ENCODE assay signal across 8 cellular contexts in genomic region chr14:73472182-73473114, GRCh38. TPM values are rescaled to one million over a fixed set of nuclear protein-coding genes. Genes with fewer than 3 reads are reported as not detected.
DNase-seq lines count a peak whose midpoint lies in the region; ATAC-seq and TF ChIP-seq lines count a peak whose summit lies in the region.

No MANE protein-coding gene starts in this region.

- H4K20me1 ChIP-seq in GM23338 (replicated peaks; ENCODE audit: insufficient read depth): no peaks in the 10 kb centered on the region

- H3K27me3 ChIP-seq in CD4-positive, alpha-beta memory T cell (ENCODE audit: insufficient read depth, low read length): no peaks in the 10 kb centered on the region
- no peaks in the 10 kb centered on the region for H3K27me3 ChIP-seq in GM23338 (ENCODE audit: insufficient read depth)
- H3K27me3 ChIP-seq in cardiac muscle cell: no peaks in the 10 kb centered on the region

- H3F3A ChIP-seq in GM23338 (replicated peaks; ENCODE audit: low read depth): no peaks in the 10 kb centered on the region

- peak; percentile 87 for ATAC-seq in GM23338
- no peak for ATAC-seq in GM18868 (IDR thresholded peaks at IDR 0.05; ENCODE audit: unreplicated experiment)

- H3K36me3 ChIP-seq in CD4-positive, alpha-beta memory T cell (ENCODE audit: insufficient read depth, low read length): no peaks in the 10 kb centered on the region
- H3K36me3 ChIP-seq in GM23338 (ENCODE audit: insufficient read depth) (no peaks in the 10 kb centered on the region), cardiac muscle cell (no peaks in the 10 kb centered on the region)

- peaks cover 5% of the 10 kb centered on the region for H3K4me1 ChIP-seq in CD4-positive, alpha-beta memory T cell (ENCODE audit: insufficient read depth, low read length)
- H3K4me1 ChIP-seq in GM23338 (ENCODE audit: insufficient read depth) (no peaks in the 10 kb centered on the region), cardiac muscle cell (ENCODE audit: low read depth) (peaks cover 11% of the 10 kb centered on the region)

- H3K27ac ChIP-seq in CD4-positive, alpha-beta memory T cell (ENCODE audit: low read depth, low read length): no peak overlapping the region
- H3K27ac ChIP-seq in GM23338 (ENCODE audit: low read depth) (no peak overlapping the region), cardiac muscle cell (no peak overlapping the region)

- H2AFZ ChIP-seq in GM23338: no peak overlapping the region

- no peaks in the 10 kb centered on the region for H3K9me2 ChIP-seq in GM23338 (ENCODE audit: insufficient read depth)

- no peaks in the 10 kb centered on the region for H3K9me3 Mint-ChIP-seq in CD4-positive, alpha-beta memory T cell
- H3K9me3 Mint-ChIP-seq in GM23338: no peaks in the 10 kb centered on the region

- CTCF ChIA-PET in CD4-positive, alpha-beta memory T cell (lab: Charles Lee; ENCODE audit: partially characterized antibody): interaction anchor here (0.7 to 8.1 kb wide), 26 partner anchors 8 to 956 kb away, joined by 3 to 147 read pairs (median 4); partner anchors contain the start of genes NUMB and RIOX1

- no peaks in the 10 kb centered on the region for H3K27me3 Mint-ChIP-seq in CD4-positive, alpha-beta memory T cell
- H3K27me3 Mint-ChIP-seq in GM23338 (ENCODE audit: insufficient read depth, low read depth, poor library complexity): peaks cover 5% of the 10 kb centered on the region

- intact Hi-C loops in CD4-positive, alpha-beta memory T cell (cut with micrococcal nuclease): loop anchor here (1.0 to 5.0 kb wide), 2 partner anchors 299 to 955 kb away; no protein-coding TSS in a partner anchor
- intact Hi-C loops in posterior vena cava (cut with DNase I): loop anchor here in 1 of 2 donors (10.0 kb wide), 1 partner anchor 178 kb away; no protein-coding TSS in a partner anchor

- POLR2A ChIA-PET in CD4-positive, alpha-beta memory T cell (lab: Charles Lee; ENCODE audit: partially characterized antibody): interaction anchor here (0.6 to 1.4 kb wide), 9 partner anchors 10 to 299 kb away, joined by 3 to 7 read pairs (median 3); partner anchors contain the start of genes ACOT2, NUMB and RIOX1

- TF ChIP-seq CTCF in GM23338 (conservative IDR thresholded peaks at IDR 0.05; ENCODE audit: low read depth in 2 of 2) (peak; percentile 87 to 92), WI38 (IDR thresholded peaks at IDR 0.05; ENCODE audit: low read depth, low read length) (peak; percentile 43; the same call in 1 of the 2 replicates), cardiac muscle cell (IDR thresholded peaks at IDR 0.05; ENCODE audit: low read depth, low read length) (peak; percentile 61)

- no peaks in the 10 kb centered on the region for H3K9me3 ChIP-seq in CD4-positive, alpha-beta memory T cell (ENCODE audit: control insufficient read depth in 1 of 2, low read length in 2 of 2)
- no peaks in the 10 kb centered on the region for H3K9me3 ChIP-seq in cardiac muscle cell (ENCODE audit: low read depth)

- no peak overlapping the region for H3K27ac Mint-ChIP-seq in CD4-positive, alpha-beta memory T cell
- H3K27ac Mint-ChIP-seq in GM23338: no peak overlapping the region

- peak in 4 of 5 donors; percentile 55 to 66 (median 58) for DNase-seq in CD4-positive, alpha-beta memory T cell
- DNase-seq in GM23338 (ENCODE audit: low spot score): peak; percentile 86
- peak; percentile 69 for DNase-seq in NCI-H2171 (lab: John Stamatoyannopoulos, UW)
- peak; percentile 73 to 83 for DNase-seq in cardiac muscle cell (ENCODE audit: low read depth in 1 of 2, low spot score in 1 of 2)
- peak; percentile 74 for DNase-seq in retina
- no peak for DNase-seq in posterior vena cava (ENCODE audit: low spot score)

- H3K4me1 Mint-ChIP-seq in CD4-positive, alpha-beta memory T cell: peaks cover 2 to 7% (median 4%) of the 10 kb centered on the region in 4 donors
- peaks cover 5% of the 10 kb centered on the region for H3K4me1 Mint-ChIP-seq in GM23338

- H3K4me3 Mint-ChIP-seq in CD4-positive, alpha-beta memory T cell: no peak overlapping the region
- H3K4me3 Mint-ChIP-seq in GM23338: no peak overlapping the region

- H3K79me2 ChIP-seq in GM23338 (replicated peaks; ENCODE audit: insufficient read depth): no peaks in the 10 kb centered on the region

- no peaks in the 10 kb centered on the region for H3K36me3 Mint-ChIP-seq in CD4-positive, alpha-beta memory T cell
- no peaks in the 10 kb centered on the region for H3K36me3 Mint-ChIP-seq in GM23338 (ENCODE audit: low read depth)

- H3K4me2 ChIP-seq in GM23338: no peak overlapping the region

- no peak overlapping the region for H3K4me3 ChIP-seq in CD4-positive, alpha-beta memory T cell (ENCODE audit: low read length in 2 of 2)
- no peak overlapping the region for H3K4me3 ChIP-seq in GM23338
- no peak overlapping the region for H3K4me3 ChIP-seq in WI38 (ENCODE audit: low read depth, low read length)
- H3K4me3 ChIP-seq in cardiac muscle cell: no peak overlapping the region

TF ChIP-seq in GM23338, 12 proteins besides CTCF, POLR2A, EP300 and RAD21 (continues in another document):
- no peak for TF ChIP-seq JUNB (IDR thresholded peaks at IDR 0.05; ENCODE audit: unreplicated experiment)
- no peak for TF ChIP-seq ZNF114 (CRISPR knock-in tag; IDR thresholded peaks at IDR 0.05)
- TF ChIP-seq POLR2AphosphoS5 (IDR thresholded peaks at IDR 0.05; ENCODE audit: low read depth): no peak
- no peak for TF ChIP-seq ZNF331 (CRISPR knock-in tag; IDR thresholded peaks at IDR 0.05; ENCODE audit: low read depth)
- no peak for TF ChIP-seq STAT1 (IDR thresholded peaks at IDR 0.05; ENCODE audit: unreplicated experiment)
- no peak for TF ChIP-seq ETS1 (IDR thresholded peaks at IDR 0.05)

RNA-seq across cellular contexts. Expression of gene NUMB, which starts 14.1 kb away (rescaled TPM):
- 10 to 100 TPM; 45.3 to 47.3 TPM for total RNA-seq in CD4-positive, alpha-beta memory T cell
- polyA plus RNA-seq in CD4-positive, alpha-beta memory T cell: 10 to 100 TPM; 31.1 to 46.1 TPM
- total RNA-seq in GM23338 (2014; rRNA removed; shearing (Covaris generic)): 34.3 and 36.7 TPM in 2 replicates
- polyA plus RNA-seq in GM23338 (2016; fragmentation: Nextera tagmentation; extraction: Ambion mirVana) (30.2 and 32.1 TPM in 2 replicates), cardiac muscle cell (68.5 and 70.9 TPM in 2 replicates)
- total RNA-seq in cardiac muscle cell (33.8 and 35.6 TPM in 2 replicates), posterior vena cava (10 to 100 TPM; 68.7 to 76.5 TPM)

RNA-seq across cellular contexts. Expression of gene RIOX1, which starts 18.3 kb away (rescaled TPM):
- total RNA-seq in CD4-positive, alpha-beta memory T cell: 10 to 100 TPM; 34.8 to 37.0 TPM
- 10 to 100 TPM; 19.9 to 39.2 TPM for polyA plus RNA-seq in CD4-positive, alpha-beta memory T cell
- 54.2 and 57.3 TPM in 2 replicates for total RNA-seq in GM23338 (2014; rRNA removed; shearing (Covaris generic))
- polyA plus RNA-seq in GM23338 (2016; fragmentation: Nextera tagmentation; extraction: Ambion mirVana) (21.2 and 24.6 TPM in 2 replicates), cardiac muscle cell (20.3 and 24.7 TPM in 2 replicates)
- total RNA-seq in cardiac muscle cell (32.0 and 34.4 TPM in 2 replicates), posterior vena cava (1 to 10 TPM; 9.2 to 9.3 TPM)
